9 cellular contexts compared by ENCODE assay signal in the genomic region with DNA sequence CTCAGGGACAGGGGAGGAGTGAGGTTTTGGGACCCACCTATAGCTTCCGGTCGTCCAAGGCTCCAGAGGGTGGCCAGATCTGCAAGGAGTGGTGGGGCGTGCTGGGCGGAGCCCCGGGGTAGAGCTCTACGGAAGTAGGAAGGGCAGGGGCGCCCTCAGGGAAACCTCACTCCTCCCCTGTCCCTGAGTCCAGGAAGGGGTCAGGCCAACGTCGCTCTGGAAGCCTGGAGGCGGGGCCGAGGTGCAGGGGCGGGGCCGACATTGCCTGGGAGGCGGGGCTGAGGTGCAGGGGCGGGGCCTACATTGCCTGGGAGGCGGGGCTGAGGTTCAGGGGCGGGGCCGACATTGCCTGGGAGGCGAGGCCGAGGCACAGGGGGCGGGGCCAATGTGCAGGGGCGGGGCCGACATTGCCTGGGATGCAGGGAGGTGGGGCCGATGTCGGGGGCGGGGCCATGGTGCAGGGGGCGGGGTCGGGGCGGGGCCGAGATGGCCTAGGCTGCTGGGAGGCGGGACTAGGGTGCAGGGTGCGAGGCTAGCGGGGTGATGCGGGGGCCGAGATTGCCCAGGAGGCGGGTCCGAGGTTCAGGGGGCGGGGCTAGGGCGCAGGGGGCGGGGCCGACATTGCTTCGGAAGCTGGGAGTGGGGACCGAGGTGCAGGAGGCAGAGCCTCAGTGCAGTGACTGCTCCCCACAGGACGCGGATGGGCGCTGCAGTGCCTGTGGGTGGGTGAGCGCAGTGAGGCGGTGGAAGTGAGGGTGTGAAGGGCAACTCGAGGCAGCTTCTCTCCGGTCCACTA. TPM values are rescaled to one million over a fixed set of nuclear protein-coding genes. Genes with fewer than 3 reads are reported as not detected.
A peak's percentile ranks its signal among the peaks of the same experiment; 100 is the strongest.
DNase-seq lines count a peak whose midpoint lies in the region; ATAC-seq and TF ChIP-seq lines count a peak whose summit lies in the region.
"Had no signal": no experiment of that assay in that cellular context is flagged by ENCODE, and none has a peak within 500 bp of the region (broad histone marks: within the 10 kb centered on the region; RNA-seq: fewer than 3 reads in every experiment).

No MANE protein-coding gene starts in this region.

- no peaks in the 10 kb centered on the region for H4K20me1 ChIP-seq in SK-N-SH (ENCODE audit: insufficient read depth)

- 16% methylated on average over 13 of the region's 50 CpGs for WGBS in SK-N-SH (ENCODE audit: low lambda C conversion rate)

- no peak for TF ChIP-seq RAD21 in SK-N-SH (IDR thresholded peaks at IDR 0.05; ENCODE audit: low read length)

- 0 out of 2 replicates have a peak overlapping the region, but pooled peaks have one; percentile 33 for H3K4me2 ChIP-seq in SK-N-SH

- no peak overlapping the region for H3K27ac ChIP-seq in SK-N-SH (ENCODE audit: low read depth in 2 of 2, low read length in 1 of 2)
- peak overlapping the region; percentile 71 for H3K27ac ChIP-seq in left ventricle myocardium inferior (replicated peaks)

- H2AFZ ChIP-seq in SK-N-SH (ENCODE audit: low read depth), result no peak overlapping the region

- H3K4me1 ChIP-seq in SK-N-SH (ENCODE audit: control insufficient read depth in 1 of 2, insufficient read depth in 2 of 2, low read depth in 1 of 2, low read length in 1 of 2), result peaks cover 0 to 9% of the 10 kb centered on the region in 2 experiments; a peak in 1 of 4 replicates
- peaks cover 29% of the 10 kb centered on the region for H3K4me1 ChIP-seq in left ventricle myocardium inferior

- H3K4me3 ChIP-seq in SK-N-SH (ENCODE audit: low read depth in 2 of 2, low read length in 1 of 2), result peak overlapping the region in 1 of 2 experiments; percentile 13; a peak in 2 of 4 replicates
- H3K4me3 ChIP-seq in left ventricle myocardium inferior, result peak overlapping the region; percentile 52

- H3K27me3 ChIP-seq in SK-N-SH (ENCODE audit: insufficient read depth) (no peaks in the 10 kb centered on the region), left ventricle myocardium inferior (ENCODE audit: low read depth) (peaks cover 49% of the 10 kb centered on the region)

- H3K9me3 ChIP-seq in SK-N-SH (no peaks in the 10 kb centered on the region), left ventricle myocardium inferior (replicated peaks) (peaks cover 3% of the 10 kb centered on the region)

- CTCF ChIA-PET in SK-N-SH (lab: Yijun Ruan, JAX), result interaction anchor here (1.8 to 4.3 kb wide), 2 partner anchors 25 to 30 kb away, joined by 8 to 27 read pairs; no protein-coding TSS in a partner anchor

- POLR2A ChIA-PET in SK-N-SH (lab: Yijun Ruan, JAX), result interaction anchor here (0.7 to 2.1 kb wide), 2 partner anchors 24 to 40 kb away, joined by 3 to 6 read pairs; no protein-coding TSS in a partner anchor

- H3K9me2 ChIP-seq in SK-N-SH, result no peaks in the 10 kb centered on the region

- peaks cover 7% of the 10 kb centered on the region for H3F3A ChIP-seq in SK-N-SH (replicated peaks; ENCODE audit: insufficient read depth)

- H3K79me2 ChIP-seq in SK-N-SH (ENCODE audit: insufficient read depth), result no peaks in the 10 kb centered on the region

- H3K36me3 ChIP-seq in SK-N-SH (replicated peaks in 1 of 2; ENCODE audit: control insufficient read depth in 1 of 2, insufficient read depth in 2 of 2, low read length in 1 of 2) (no peaks in the 10 kb centered on the region), left ventricle myocardium inferior (no peaks in the 10 kb centered on the region)

- no peak for ATAC-seq in GM21367 (IDR thresholded peaks at IDR 0.05; ENCODE audit: unreplicated experiment)

- no peak overlapping the region for H3K9ac ChIP-seq in SK-N-SH

- no peak for TF ChIP-seq EP300 in SK-N-SH (IDR thresholded peaks at IDR 0.05; ENCODE audit: borderline replicate concordance in 1 of 2, low read depth in 1 of 2, low read length in 1 of 2)

- TF ChIP-seq CTCF in SK-N-SH (IDR thresholded peaks at IDR 0.05) (no peak), left ventricle myocardium inferior (IDR thresholded peaks at IDR 0.05; ENCODE audit: borderline replicate concordance) (no peak)

- intact Hi-C loops in left ventricle myocardium inferior (cut with micrococcal nuclease), result no loop called here

- DNase-seq in NCI-H146 (lab: John Stamatoyannopoulos, UW), result peak; percentile 28
- no peak for DNase-seq in NCI-H146 treated with DMSO at 0.1 percent for 48 hours (lab: John Stamatoyannopoulos, UW; ENCODE audit: unreplicated experiment)
- peak; percentile 97 for DNase-seq in SK-N-SH
- DNase-seq in activated naive CD4-positive, alpha-beta T cell treated with Interleukin-2 at 50 U/mL for 16 hours, result peak; percentile 48
- peak; percentile 77 for DNase-seq in left ventricle myocardium inferior
- DNase-seq in stimulated activated CD4-positive, alpha-beta T cell treated with anti-CD3 and anti-CD28 coated beads, Interleukin-12 subunit alpha, Interleukin-12 subunit beta, amount 100 ng/mL, for 48 hours (ENCODE audit: low read depth in 2 of 3, low spot score in 1 of 3), result peak; percentile 55 to 74 (median 69)
- DNase-seq in hepatic stellate cell (ENCODE audit: low spot score), result no peak

TF ChIP-seq in SK-N-SH, 30 proteins besides CTCF, POLR2A, EP300 and RAD21:
- TF ChIP-seq SIN3A (IDR thresholded peaks at IDR 0.05; ENCODE audit: borderline replicate concordance, low read depth, low read length), result no peak
- no peak for TF ChIP-seq SMC3 (IDR thresholded peaks at IDR 0.05; ENCODE audit: low read depth, low read length)
- TF ChIP-seq, protein P1, sequence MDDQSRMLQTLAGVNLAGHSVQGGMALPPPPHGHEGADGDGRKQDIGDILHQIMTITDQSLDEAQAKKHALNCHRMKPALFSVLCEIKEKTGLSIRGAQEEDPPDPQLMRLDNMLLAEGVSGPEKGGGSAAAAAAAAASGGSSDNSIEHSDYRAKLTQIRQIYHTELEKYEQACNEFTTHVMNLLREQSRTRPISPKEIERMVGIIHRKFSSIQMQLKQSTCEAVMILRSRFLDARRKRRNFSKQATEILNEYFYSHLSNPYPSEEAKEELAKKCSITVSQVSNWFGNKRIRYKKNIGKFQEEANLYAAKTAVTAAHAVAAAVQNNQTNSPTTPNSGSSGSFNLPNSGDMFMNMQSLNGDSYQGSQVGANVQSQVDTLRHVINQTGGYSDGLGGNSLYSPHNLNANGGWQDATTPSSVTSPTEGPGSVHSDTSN (IDR thresholded peaks at IDR 0.05), result no peak
- TF ChIP-seq TCF12 (IDR thresholded peaks at IDR 0.05), result no peak

RNA-seq across cellular contexts. Expression of a gene that starts 4.9 kb away (rescaled TPM):
- 6.2 and 15.6 TPM in 2 replicates for polyA plus RNA-seq in SK-N-SH (2012; rRNA removed)
- polyA plus RNA-seq in SK-N-SH (2012; cell fraction: cytosol; rRNA removed), result 7.7 and 9.4 TPM in 2 replicates
- 14.9 and 18.0 TPM in 2 replicates for polyA plus RNA-seq in SK-N-SH (2012; cell fraction: nucleus; rRNA removed)
- 26.8 TPM for total RNA-seq in left ventricle myocardium inferior

RNA-seq across cellular contexts. Expression of a gene that starts 8.6 kb away (rescaled TPM):
- polyA plus RNA-seq in SK-N-SH (2012; rRNA removed), result not detected in 2 replicates
- not detected in 2 replicates for polyA plus RNA-seq in SK-N-SH (2012; cell fraction: cytosol; rRNA removed)
- 0.05 and 0.14 TPM in 2 replicates for polyA plus RNA-seq in SK-N-SH (2012; cell fraction: nucleus; rRNA removed)
- not detected for total RNA-seq in left ventricle myocardium inferior
- polyA plus RNA-seq: AG04450 had no signal

RNA-seq across cellular contexts. Expression of a gene that starts 27.7 kb away (rescaled TPM):
- polyA plus RNA-seq in SK-N-SH (2012; rRNA removed), result 64.4 and 73.0 TPM in 2 replicates
- 33.6 and 47.9 TPM in 2 replicates for polyA plus RNA-seq in SK-N-SH (2012; cell fraction: cytosol; rRNA removed)
- polyA plus RNA-seq in SK-N-SH (2012; cell fraction: nucleus; rRNA removed), result 259 and 359 TPM in 2 replicates
- total RNA-seq in left ventricle myocardium inferior, result 56.1 TPM

RNA-seq across cellular contexts. Expression of a gene that starts 40.8 kb away (rescaled TPM):
- 9.0 and 12.9 TPM in 2 replicates for polyA plus RNA-seq in SK-N-SH (2012; rRNA removed)
- polyA plus RNA-seq in SK-N-SH (2012; cell fraction: cytosol; rRNA removed), result 11.9 and 17.2 TPM in 2 replicates
- polyA plus RNA-seq in SK-N-SH (2012; cell fraction: nucleus; rRNA removed), result 43.5 and 64.4 TPM in 2 replicates
- 25.5 TPM for total RNA-seq in left ventricle myocardium inferior

RNA-seq across cellular contexts. Expression of a gene that starts 47.1 kb away (rescaled TPM):
- 0.03 and 0.08 TPM in 2 replicates for polyA plus RNA-seq in SK-N-SH (2012; rRNA removed)
- 0.05 TPM in 2 replicates for polyA plus RNA-seq in SK-N-SH (2012; cell fraction: cytosol; rRNA removed)
- polyA plus RNA-seq in SK-N-SH (2012; cell fraction: nucleus; rRNA removed), result 0.06 TPM in 2 replicates
- not detected for total RNA-seq in left ventricle myocardium inferior

Comparison
In these comparisons a context has a peak if more than half of its experiments do, and no peak if none do; other contexts are left out.
1. DNase-seq: peak in NCI-H146 (single experiment), SK-N-SH (single experiment), activated naive CD4-positive, alpha-beta T cell treated with Interleukin-2 at 50 U/mL for 16 hours (single experiment), left ventricle myocardium inferior (single experiment) and stimulated activated CD4-positive, alpha-beta T cell treated with anti-CD3 and anti-CD28 coated beads, Interleukin-12 subunit alpha, Interleukin-12 subunit beta, amount 100 ng/mL, for 48 hours (3 of 3); none in NCI-H146 treated with DMSO at 0.1 percent for 48 hours (single experiment) and hepatic stellate cell (single experiment).